ENCODE assay signal across 24 cellular contexts in genomic region chr1:216923601-216924000, GRCh38.
"Had no signal": no experiment of that assay in that cellular context is flagged by ENCODE, and none has a peak within 500 bp of the region (broad histone marks: within the 10 kb centered on the region; RNA-seq: fewer than 3 reads in every experiment).

No MANE protein-coding gene starts in this region.

- H3K36me3 ChIP-seq: colonic mucosa, gastrocnemius medialis, lower lobe of right lung, ovary, sigmoid colon, suprapubic skin, transverse colon, vagina had no signal

- H3K9me3 ChIP-seq: colonic mucosa, gastrocnemius medialis, lower lobe of right lung, ovary, psoas muscle, sigmoid colon, suprapubic skin, transverse colon, vagina had no signal

- H3K27ac Mint-ChIP-seq: dendritic cell treated with granulocyte-macrophage colony-stimulating factor and Interleukin-4, amounts not matched to agents 40 ng/mL and 50 ng/mL, for 4 days; nephron progenitor cell; stimulated activated naive B cell treated with anti-CD40 and anti-IgM and Interleukin-4, amounts not matched to agents 10 μg/mL and 1 μg/mL and 100 μg/mL, for 72 hours; stimulated activated naive CD8-positive, alpha-beta T cell treated with anti-CD3 and anti-CD28 coated beads, Interleukin-15, amount 100 ng/mL, for 72 hours had no signal

- H3K9me3 Mint-ChIP-seq: dendritic cell treated with granulocyte-macrophage colony-stimulating factor and Interleukin-4, amounts not matched to agents 40 ng/mL and 50 ng/mL, for 4 days; nephron progenitor cell; stimulated activated naive B cell treated with anti-CD40 and anti-IgM and Interleukin-4, amounts not matched to agents 10 μg/mL and 1 μg/mL and 100 μg/mL, for 72 hours; stimulated activated naive CD8-positive, alpha-beta T cell treated with anti-CD3 and anti-CD28 coated beads, Interleukin-15, amount 100 ng/mL, for 72 hours had no signal

- H3K36me3 Mint-ChIP-seq: naive thymus-derived CD8-positive, alpha-beta T cell; stimulated activated naive B cell treated with anti-CD40 and anti-IgM and Interleukin-4, amounts not matched to agents 10 μg/mL and 1 μg/mL and 100 μg/mL, for 72 hours had no signal

- FAIRE-seq: keratinocyte had no signal

- DNase-seq: colonic mucosa; effector memory CD4-positive, alpha-beta T cell; erythroblast; gastrocnemius medialis; head of caudate nucleus; left ventricle myocardium superior; lower lobe of right lung; naive thymus-derived CD8-positive, alpha-beta T cell; nephron progenitor cell; occipital lobe; ovary; posterior cingulate gyrus; psoas muscle; right cardiac atrium; sigmoid colon; stimulated activated CD4-positive, alpha-beta T cell treated with anti-CD3 and anti-CD28 coated beads, Interleukin-2, amount 100 ng/mL, for 24 hours; stimulated activated CD4-positive, alpha-beta T cell treated with anti-CD3 and anti-CD28 coated beads, Interleukin-4, amount 100 ng/mL, for 4 hours; stimulated activated naive B cell treated with anti-CD40 and anti-IgM and Interleukin-4, amounts not matched to agents 10 μg/mL and 1 μg/mL and 100 μg/mL, for 72 hours; stimulated activated naive CD8-positive, alpha-beta T cell treated with anti-CD3 and anti-CD28 coated beads, Interleukin-15, amount 100 ng/mL, for 72 hours; transverse colon had no signal

- H3K4me3 ChIP-seq: colonic mucosa, gastrocnemius medialis, lower lobe of right lung, ovary, psoas muscle, sigmoid colon, suprapubic skin, transverse colon, vagina had no signal

- ATAC-seq: gastrocnemius medialis; left ventricle myocardium superior; lower lobe of right lung; naive thymus-derived CD8-positive, alpha-beta T cell; psoas muscle; right cardiac atrium; stimulated activated naive B cell treated with anti-CD40 and anti-IgM and Interleukin-4, amounts not matched to agents 10 μg/mL and 1 μg/mL and 100 μg/mL, for 72 hours; stimulated activated naive CD8-positive, alpha-beta T cell treated with anti-CD3 and anti-CD28 coated beads, Interleukin-15, amount 100 ng/mL, for 72 hours had no signal

- H3K4me1 ChIP-seq: colonic mucosa, lower lobe of right lung, psoas muscle, sigmoid colon, suprapubic skin, transverse colon, vagina had no signal

- H3K27me3 Mint-ChIP-seq: dendritic cell treated with granulocyte-macrophage colony-stimulating factor and Interleukin-4, amounts not matched to agents 40 ng/mL and 50 ng/mL, for 4 days; naive thymus-derived CD8-positive, alpha-beta T cell; stimulated activated naive B cell treated with anti-CD40 and anti-IgM and Interleukin-4, amounts not matched to agents 10 μg/mL and 1 μg/mL and 100 μg/mL, for 72 hours; stimulated activated naive CD8-positive, alpha-beta T cell treated with anti-CD3 and anti-CD28 coated beads, Interleukin-15, amount 100 ng/mL, for 72 hours had no signal

- H3K27me3 ChIP-seq: colonic mucosa, gastrocnemius medialis, ovary, sigmoid colon, suprapubic skin, transverse colon, vagina had no signal

- H3K4me3 Mint-ChIP-seq: dendritic cell treated with granulocyte-macrophage colony-stimulating factor and Interleukin-4, amounts not matched to agents 40 ng/mL and 50 ng/mL, for 4 days; naive thymus-derived CD8-positive, alpha-beta T cell; nephron progenitor cell; stimulated activated naive B cell treated with anti-CD40 and anti-IgM and Interleukin-4, amounts not matched to agents 10 μg/mL and 1 μg/mL and 100 μg/mL, for 72 hours; stimulated activated naive CD8-positive, alpha-beta T cell treated with anti-CD3 and anti-CD28 coated beads, Interleukin-15, amount 100 ng/mL, for 72 hours had no signal

- H3K4me1 Mint-ChIP-seq: naive thymus-derived CD8-positive, alpha-beta T cell; stimulated activated naive B cell treated with anti-CD40 and anti-IgM and Interleukin-4, amounts not matched to agents 10 μg/mL and 1 μg/mL and 100 μg/mL, for 72 hours; stimulated activated naive CD8-positive, alpha-beta T cell treated with anti-CD3 and anti-CD28 coated beads, Interleukin-15, amount 100 ng/mL, for 72 hours had no signal

- H3K27ac ChIP-seq: colonic mucosa, gastrocnemius medialis, lower lobe of right lung, ovary, psoas muscle, sigmoid colon, suprapubic skin, transverse colon, vagina had no signal
